2 cellular contexts compared by ENCODE assay signal in genomic region chr2:209189893-209190292, GRCh38.
TF ChIP-seq lines count a peak whose summit lies in the region.

No MANE protein-coding gene starts in this region.

TF ChIP-seq in GM12878, 131 proteins besides CTCF, POLR2A, EP300 and RAD21 (continued from another document and continues in another):
- TF ChIP-seq ATF3 (IDR thresholded peaks at IDR 0.05; ENCODE audit: borderline replicate concordance, extremely low read depth, low read depth, low read length) (no peak), MLLT1 (IDR thresholded peaks at IDR 0.05) (no peak), BCLAF1 (IDR thresholded peaks at IDR 0.05) (no peak), RAD51 (IDR thresholded peaks at IDR 0.05) (no peak), ZNF592 (IDR thresholded peaks at IDR 0.05) (no peak), CUX1 (IDR thresholded peaks at IDR 0.05; ENCODE audit: insufficient replicate concordance, low read depth, low read length) (no peak), CHD4 (IDR thresholded peaks at IDR 0.05) (no peak)

TF ChIP-seq in GM23338, 12 proteins besides CTCF, POLR2A, EP300 and RAD21 (continued from another document):
- no peak for TF ChIP-seq ZNF462 (CRISPR knock-in tag; IDR thresholded peaks at IDR 0.05)
- TF ChIP-seq EZH2 (IDR thresholded peaks at IDR 0.05; ENCODE audit: low read depth, unreplicated experiment): no peak
